Comparison of ENCODE assay signal across 14 cellular contexts in the genomic region with DNA sequence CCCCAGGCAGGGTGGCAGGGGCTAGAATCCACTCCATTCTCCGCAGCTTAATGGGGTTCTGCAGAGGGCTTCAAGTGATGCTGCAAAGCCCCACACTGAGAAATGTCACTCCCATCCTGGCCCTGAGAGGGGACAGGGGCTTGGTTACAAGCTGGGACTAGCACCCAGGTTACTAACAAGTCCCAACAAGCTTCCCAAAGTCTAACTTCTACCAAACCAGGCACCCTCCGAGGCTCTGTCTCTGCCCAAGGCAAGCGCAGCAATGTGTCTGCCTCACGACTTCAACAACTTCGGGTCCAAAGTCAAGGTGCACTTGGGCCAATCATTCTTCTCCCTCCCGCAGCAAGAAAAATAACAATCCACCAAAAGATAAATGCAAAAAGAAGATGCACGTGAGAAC. TPM values are rescaled to one million over a fixed set of nuclear protein-coding genes. Genes with fewer than 3 reads are reported as not detected.
DNase-seq lines count a peak whose midpoint lies in the region; ATAC-seq and TF ChIP-seq lines count a peak whose summit lies in the region.
"Had no signal": no experiment of that assay in that cellular context is flagged by ENCODE, and none has a peak within 500 bp of the region (broad histone marks: within the 10 kb centered on the region; RNA-seq: fewer than 3 reads in every experiment).

No MANE protein-coding gene starts in this region.

- H2AFZ ChIP-seq in GM23338 = no peak overlapping the region

- POLR2A ChIA-PET in naive thymus-derived CD4-positive, alpha-beta T cell (lab: Charles Lee) = interaction anchor here (0.6 to 7.5 kb wide), 6 partner anchors 12 to 557 kb away, joined by 3 to 74 read pairs (median 4); no protein-coding TSS in a partner anchor

- H3K27ac Mint-ChIP-seq in T-helper 2 cell treated with Interferon-gamma antibody and Interleukin-4, amounts not matched to agents 5 μg/mL and 100 μg/mL, for 36 hours = peak overlapping the region; percentile 84
- H3K27ac Mint-ChIP-seq in activated naive CD4-positive, alpha-beta T cell treated with anti-CD3 and anti-CD28 coated beads, Interleukin-2, amount 50 U/mL, for 72 hours = peak overlapping the region; percentile 89 to 95
- H3K27ac Mint-ChIP-seq in naive thymus-derived CD4-positive, alpha-beta T cell = peak overlapping the region; percentile 80 to 100 (median 98)
- no peak overlapping the region for H3K27ac Mint-ChIP-seq in GM23338

- peaks cover 84 to 93% of the 10 kb centered on the region in 2 donors for H3K4me1 ChIP-seq in naive thymus-derived CD4-positive, alpha-beta T cell (ENCODE audit: control insufficient read depth in 2 of 2, insufficient read depth in 2 of 2, low read length in 2 of 2)
- peaks cover 14% of the 10 kb centered on the region; the same call in 1 of the 2 replicates for H3K4me1 ChIP-seq in GM23338 (ENCODE audit: insufficient read depth)

- H3K4me3 ChIP-seq in HL-60 (replicated peaks; ENCODE audit: insufficient read depth, low read length) (no peak overlapping the region), GM23338 (no peak overlapping the region)
- peak overlapping the region; percentile 44 for H3K4me3 ChIP-seq in naive thymus-derived CD4-positive, alpha-beta T cell (ENCODE audit: low read length)
- H3K4me3 ChIP-seq: psoas muscle, testis had no signal

- no peaks in the 10 kb centered on the region for H4K20me1 ChIP-seq in GM23338 (replicated peaks; ENCODE audit: insufficient read depth)

- no peaks in the 10 kb centered on the region for H3K9me3 Mint-ChIP-seq in T-helper 2 cell treated with Interferon-gamma antibody and Interleukin-4, amounts not matched to agents 5 μg/mL and 100 μg/mL, for 36 hours
- peaks cover 0 to 9% of the 10 kb centered on the region in 2 donors for H3K9me3 Mint-ChIP-seq in activated naive CD4-positive, alpha-beta T cell treated with anti-CD3 and anti-CD28 coated beads, Interleukin-2, amount 50 U/mL, for 72 hours
- H3K9me3 Mint-ChIP-seq in naive thymus-derived CD4-positive, alpha-beta T cell = peaks cover 0 to 4% (median 0%) of the 10 kb centered on the region in 11 donors
- H3K9me3 Mint-ChIP-seq in GM23338 = no peaks in the 10 kb centered on the region

- H3K4me3 Mint-ChIP-seq in T-helper 2 cell treated with Interferon-gamma antibody and Interleukin-4, amounts not matched to agents 5 μg/mL and 100 μg/mL, for 36 hours = peak overlapping the region; percentile 71
- peak overlapping the region; percentile 68 to 99 (median 80) for H3K4me3 Mint-ChIP-seq in naive thymus-derived CD4-positive, alpha-beta T cell
- H3K4me3 Mint-ChIP-seq in GM23338 = no peak overlapping the region

- no peak for TF ChIP-seq CTCF in HL-60 (IDR thresholded peaks at IDR 0.05; ENCODE audit: insufficient read depth, low read length)
- TF ChIP-seq CTCF in GM23338 (conservative IDR thresholded peaks at IDR 0.05; ENCODE audit: low read depth in 2 of 2) = no peak

- H3K27me3 Mint-ChIP-seq in T-helper 2 cell treated with Interferon-gamma antibody and Interleukin-4, amounts not matched to agents 5 μg/mL and 100 μg/mL, for 36 hours (ENCODE audit: low read depth) = no peaks in the 10 kb centered on the region
- H3K27me3 Mint-ChIP-seq in naive thymus-derived CD4-positive, alpha-beta T cell = no peaks in the 10 kb centered on the region
- peaks cover 10% of the 10 kb centered on the region for H3K27me3 Mint-ChIP-seq in GM23338 (ENCODE audit: insufficient read depth, low read depth, poor library complexity)

- H3K27ac ChIP-seq in HL-60 (replicated peaks) (peak overlapping the region; percentile 73), GM23338 (ENCODE audit: low read depth) (no peak overlapping the region)
- H3K27ac ChIP-seq in naive thymus-derived CD4-positive, alpha-beta T cell (ENCODE audit: low read depth, low read length) = peak overlapping the region; percentile 71
- H3K27ac ChIP-seq: KMS-11, psoas muscle, testis had no signal

- no peaks in the 10 kb centered on the region for H3K36me3 ChIP-seq in naive thymus-derived CD4-positive, alpha-beta T cell (ENCODE audit: control insufficient read depth in 2 of 3, insufficient read depth in 3 of 3, low read length in 3 of 3)
- no peaks in the 10 kb centered on the region for H3K36me3 ChIP-seq in GM23338 (ENCODE audit: insufficient read depth)

- intact Hi-C loops in naive thymus-derived CD4-positive, alpha-beta T cell (cut with micrococcal nuclease) = loop anchor here (1.0 to 10.0 kb wide), 3 partner anchors 16 to 98 kb away; no protein-coding TSS in a partner anchor

- ATAC-seq in activated naive CD4-positive, alpha-beta T cell treated with anti-CD3 and anti-CD28 coated beads, Interleukin-2, amount 50 U/mL, for 72 hours = no peak
- ATAC-seq in naive thymus-derived CD4-positive, alpha-beta T cell = no peak
- ATAC-seq in GM18498 (IDR thresholded peaks at IDR 0.05; ENCODE audit: unreplicated experiment) (no peak), GM21619 (IDR thresholded peaks at IDR 0.05; ENCODE audit: unreplicated experiment) (no peak), GM23338 (no peak)
- ATAC-seq: psoas muscle had no signal

- H3K4me2 ChIP-seq in GM23338 = no peak overlapping the region
- H3K4me2 ChIP-seq: KMS-11 had no signal

- no peaks in the 10 kb centered on the region for H3K9me3 ChIP-seq in naive thymus-derived CD4-positive, alpha-beta T cell (ENCODE audit: control insufficient read depth in 2 of 3, low read length in 3 of 3)
- H3K9me3 ChIP-seq: psoas muscle, testis had no signal

- H3K36me3 Mint-ChIP-seq in T-helper 2 cell treated with Interferon-gamma antibody and Interleukin-4, amounts not matched to agents 5 μg/mL and 100 μg/mL, for 36 hours (ENCODE audit: low read depth) = peaks cover 60% of the 10 kb centered on the region
- peaks cover 29 to 60% of the 10 kb centered on the region in 2 donors for H3K36me3 Mint-ChIP-seq in activated naive CD4-positive, alpha-beta T cell treated with anti-CD3 and anti-CD28 coated beads, Interleukin-2, amount 50 U/mL, for 72 hours
- peaks cover 0 to 42% (median 4%) of the 10 kb centered on the region in 5 donors for H3K36me3 Mint-ChIP-seq in naive thymus-derived CD4-positive, alpha-beta T cell
- no peaks in the 10 kb centered on the region for H3K36me3 Mint-ChIP-seq in GM23338 (ENCODE audit: low read depth)

- H3K79me2 ChIP-seq in GM23338 (replicated peaks; ENCODE audit: insufficient read depth) = no peaks in the 10 kb centered on the region

- no peaks in the 10 kb centered on the region for H3F3A ChIP-seq in GM23338 (replicated peaks; ENCODE audit: low read depth)

- H3K27me3 ChIP-seq in HL-60 (ENCODE audit: insufficient read depth, poor library complexity, severe bottlenecking) (no peaks in the 10 kb centered on the region), GM23338 (ENCODE audit: insufficient read depth) (no peaks in the 10 kb centered on the region)
- H3K27me3 ChIP-seq in naive thymus-derived CD4-positive, alpha-beta T cell (ENCODE audit: control insufficient read depth in 2 of 2, insufficient read depth in 2 of 2, low read length in 2 of 2) = no peaks in the 10 kb centered on the region
- H3K27me3 ChIP-seq: testis had no signal

- H3K4me1 Mint-ChIP-seq in T-helper 2 cell treated with Interferon-gamma antibody and Interleukin-4, amounts not matched to agents 5 μg/mL and 100 μg/mL, for 36 hours (ENCODE audit: low read depth) = peaks cover 86% of the 10 kb centered on the region
- peaks cover 83 to 100% (median 98%) of the 10 kb centered on the region in 7 donors for H3K4me1 Mint-ChIP-seq in naive thymus-derived CD4-positive, alpha-beta T cell
- peaks cover 16% of the 10 kb centered on the region for H3K4me1 Mint-ChIP-seq in GM23338

- no peak for DNase-seq in T-helper 2 cell treated with Interferon-gamma antibody and Interleukin-4, amounts not matched to agents 5 μg/mL and 100 μg/mL, for 36 hours (ENCODE audit: low spot score)
- DNase-seq in T-helper 2 cell = no peak
- DNase-seq in HL-60 (ENCODE audit: low read depth in 1 of 2, low spot score in 1 of 2) = no peak
- DNase-seq in activated naive CD4-positive, alpha-beta T cell treated with anti-CD3 and anti-CD28 coated beads, Interleukin-2, amount 50 U/mL, for 72 hours (ENCODE audit: low spot score in 2 of 2) = no peak
- DNase-seq in naive thymus-derived CD4-positive, alpha-beta T cell = no peak
- DNase-seq in GM23338 (ENCODE audit: low spot score) = no peak
- DNase-seq: 8988T, aorta, NCI-H446, psoas muscle had no signal

- H3K9me2 ChIP-seq in GM23338 (ENCODE audit: insufficient read depth) = no peaks in the 10 kb centered on the region

- CTCF ChIA-PET in naive thymus-derived CD4-positive, alpha-beta T cell (lab: Charles Lee) = no interaction called here

TF ChIP-seq in GM23338, 12 proteins besides CTCF, POLR2A, EP300 and RAD21:
- no peak for TF ChIP-seq JUNB (IDR thresholded peaks at IDR 0.05; ENCODE audit: unreplicated experiment)
- TF ChIP-seq, protein P1, sequence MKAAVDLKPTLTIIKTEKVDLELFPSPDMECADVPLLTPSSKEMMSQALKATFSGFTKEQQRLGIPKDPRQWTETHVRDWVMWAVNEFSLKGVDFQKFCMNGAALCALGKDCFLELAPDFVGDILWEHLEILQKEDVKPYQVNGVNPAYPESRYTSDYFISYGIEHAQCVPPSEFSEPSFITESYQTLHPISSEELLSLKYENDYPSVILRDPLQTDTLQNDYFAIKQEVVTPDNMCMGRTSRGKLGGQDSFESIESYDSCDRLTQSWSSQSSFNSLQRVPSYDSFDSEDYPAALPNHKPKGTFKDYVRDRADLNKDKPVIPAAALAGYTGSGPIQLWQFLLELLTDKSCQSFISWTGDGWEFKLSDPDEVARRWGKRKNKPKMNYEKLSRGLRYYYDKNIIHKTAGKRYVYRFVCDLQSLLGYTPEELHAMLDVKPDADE (IDR thresholded peaks at IDR 0.05) = no peak
- no peak for TF ChIP-seq EZH2phosphoT487 (IDR thresholded peaks at IDR 0.05; ENCODE audit: unreplicated experiment)
TF ChIP-seq in GM23338: peak in this region for 0.

RNA-seq across cellular contexts. Expression of a gene that starts 45.6 kb away (rescaled TPM):
- 10 to 100 TPM; 29.9 to 39.4 TPM for total RNA-seq in activated naive CD4-positive, alpha-beta T cell treated with anti-CD3 and anti-CD28 coated beads, Interleukin-2, amount 50 U/mL, for 72 hours
- 10 to 100 TPM; 39.8 to 66.8 (median 44.8) TPM for total RNA-seq in naive thymus-derived CD4-positive, alpha-beta T cell
- 10 to 100 TPM; 16.6 to 30.1 TPM for polyA plus RNA-seq in naive thymus-derived CD4-positive, alpha-beta T cell
- 0.39 and 0.59 TPM in 2 replicates for total RNA-seq in GM23338 (2014; rRNA removed; shearing (Covaris generic))
- polyA plus RNA-seq in GM23338 (2016; fragmentation: Nextera tagmentation; extraction: Ambion mirVana) = 0.31 and 0.52 TPM in 2 replicates

Comparison
In these comparisons a context has a peak if more than half of its experiments do, and no peak if none do; other contexts are left out.
1. RNA of a gene that starts 45.6 kb away (total RNA-seq): 39.8 to 66.8 TPM in naive thymus-derived CD4-positive, alpha-beta T cell and 29.9 to 39.4 TPM in activated naive CD4-positive, alpha-beta T cell treated with anti-CD3 and anti-CD28 coated beads, Interleukin-2, amount 50 U/mL, for 72 hours; 0.39 to 0.59 TPM in GM23338; every median in the first group is over 10 times any median in the second.